In the genomic region with DNA sequence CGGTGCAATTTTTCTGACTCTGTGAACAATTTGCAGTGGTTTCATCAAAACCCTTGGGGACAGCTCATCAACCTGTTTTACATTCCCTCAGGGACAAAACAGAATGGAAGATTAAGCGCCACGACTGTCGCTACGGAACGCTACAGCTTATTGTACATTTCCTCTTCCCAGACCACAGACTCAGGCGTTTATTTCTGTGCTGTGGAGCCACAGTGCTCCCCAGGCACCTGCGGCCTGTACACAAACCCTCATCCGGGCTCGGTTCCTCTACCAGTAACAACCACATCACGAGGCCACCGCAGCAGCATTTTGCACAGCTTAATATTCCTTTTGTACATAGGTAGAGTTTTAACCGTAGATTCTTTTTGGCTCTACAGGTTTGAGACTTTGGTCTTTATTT, we compare ENCODE assay signal across 8 cellular contexts.
DNase-seq lines count a peak whose midpoint lies in the region; ATAC-seq and TF ChIP-seq lines count a peak whose summit lies in the region.

No MANE protein-coding gene starts in this region.

- no peaks in the 10 kb centered on the region for H3K9me3 Mint-ChIP-seq in CD8-positive, alpha-beta memory T cell
- H3K9me3 Mint-ChIP-seq in activated CD8-positive, alpha-beta T cell treated with anti-CD3 and anti-CD28 coated beads for 36 hours = no peaks in the 10 kb centered on the region
- no peaks in the 10 kb centered on the region for H3K9me3 Mint-ChIP-seq in stimulated activated naive CD8-positive, alpha-beta T cell treated with anti-CD3 and anti-CD28 coated beads, Interleukin-15, amount 100 ng/mL, for 72 hours

- no peaks in the 10 kb centered on the region for H3K27me3 Mint-ChIP-seq in CD8-positive, alpha-beta memory T cell
- no peaks in the 10 kb centered on the region for H3K27me3 Mint-ChIP-seq in activated CD8-positive, alpha-beta T cell treated with anti-CD3 and anti-CD28 coated beads for 36 hours
- H3K27me3 Mint-ChIP-seq in stimulated activated naive CD8-positive, alpha-beta T cell treated with anti-CD3 and anti-CD28 coated beads, Interleukin-15, amount 100 ng/mL, for 72 hours = no peaks in the 10 kb centered on the region

- H3K27me3 ChIP-seq in CD8-positive, alpha-beta memory T cell (ENCODE audit: insufficient read depth, low read length, poor library complexity, severe bottlenecking) = no peaks in the 10 kb centered on the region

- DNase-seq in CD8-positive, alpha-beta memory T cell = peak in 4 of 5 donors; percentile 2 to 71 (median 57)
- peak; percentile 70 for DNase-seq in activated CD8-positive, alpha-beta T cell treated with anti-CD3 and anti-CD28 coated beads for 36 hours
- peak in 1 of 2 donors; percentile 28 for DNase-seq in stimulated activated naive CD8-positive, alpha-beta T cell treated with anti-CD3 and anti-CD28 coated beads, Interleukin-15, amount 100 ng/mL, for 72 hours
- DNase-seq in NCI-H2029 treated with DMSO at 0.1 percent for 48 hours (lab: John Stamatoyannopoulos, UW) (no peak), dermis blood vessel endothelial cell (no peak), NCI-H748 treated with DMSO at 0.1 percent for 48 hours (lab: John Stamatoyannopoulos, UW) (no peak)

- peaks cover 23 to 25% (median 23%) of the 10 kb centered on the region in 3 donors for H3K4me1 Mint-ChIP-seq in CD8-positive, alpha-beta memory T cell
- peaks cover 35% of the 10 kb centered on the region for H3K4me1 Mint-ChIP-seq in activated CD8-positive, alpha-beta T cell treated with anti-CD3 and anti-CD28 coated beads for 36 hours (ENCODE audit: low read depth)
- peaks cover 54% of the 10 kb centered on the region for H3K4me1 Mint-ChIP-seq in stimulated activated naive CD8-positive, alpha-beta T cell treated with anti-CD3 and anti-CD28 coated beads, Interleukin-15, amount 100 ng/mL, for 72 hours

- no peak overlapping the region for H3K27ac ChIP-seq in CD8-positive, alpha-beta memory T cell (ENCODE audit: low read depth, low read length)

- H3K36me3 Mint-ChIP-seq in CD8-positive, alpha-beta memory T cell = peaks cover 0 to 1% (median 0%) of the 10 kb centered on the region in 3 donors
- no peaks in the 10 kb centered on the region for H3K36me3 Mint-ChIP-seq in activated CD8-positive, alpha-beta T cell treated with anti-CD3 and anti-CD28 coated beads for 36 hours (ENCODE audit: low read depth)

- no peaks in the 10 kb centered on the region for H3K36me3 ChIP-seq in CD8-positive, alpha-beta memory T cell (ENCODE audit: insufficient read depth, low read length)

- intact Hi-C loops in activated CD8-positive, alpha-beta T cell treated with anti-CD3 and anti-CD28 coated beads for 36 hours (cut with micrococcal nuclease) = no loop called here

- POLR2A ChIA-PET in CD8-positive, alpha-beta memory T cell (lab: Charles Lee) = interaction anchor here (1.1 to 1.2 kb wide), 3 partner anchors 431 to 490 kb away, joined by 3 to 4 read pairs (median 4); no protein-coding TSS in a partner anchor
- POLR2A ChIA-PET in activated CD8-positive, alpha-beta T cell treated with anti-CD3 and anti-CD28 coated beads for 36 hours (lab: Charles Lee) = interaction anchor here (0.8 to 1.2 kb wide), 2 partner anchors 9 to 25 kb away, joined by 3 to 4 read pairs; no protein-coding TSS in a partner anchor

- peaks cover 17% of the 10 kb centered on the region for H3K4me1 ChIP-seq in CD8-positive, alpha-beta memory T cell (ENCODE audit: insufficient read depth, low read length)

- H3K4me3 ChIP-seq in CD8-positive, alpha-beta memory T cell (ENCODE audit: low read length) = peak overlapping the region; percentile 70

- ATAC-seq in GM19452 (IDR thresholded peaks at IDR 0.05; ENCODE audit: unreplicated experiment) (peak; percentile 92), HG03439 (IDR thresholded peaks at IDR 0.05; ENCODE audit: unreplicated experiment) (peak; percentile 76)
- peak; percentile 43 for ATAC-seq in activated CD8-positive, alpha-beta T cell treated with anti-CD3 and anti-CD28 coated beads for 36 hours
- ATAC-seq in stimulated activated naive CD8-positive, alpha-beta T cell treated with anti-CD3 and anti-CD28 coated beads, Interleukin-15, amount 100 ng/mL, for 72 hours = peak; percentile 77

- CTCF ChIA-PET in CD8-positive, alpha-beta memory T cell (lab: Charles Lee) = interaction anchor here (1.0 kb wide), 1 partner anchor 24 kb away, joined by 5 read pairs; no protein-coding TSS in a partner anchor
- CTCF ChIA-PET in activated CD8-positive, alpha-beta T cell treated with anti-CD3 and anti-CD28 coated beads for 36 hours (lab: Charles Lee) = interaction anchor here (0.7 to 2.2 kb wide), 10 partner anchors 13 to 152 kb away, joined by 3 to 8 read pairs (median 4); no protein-coding TSS in a partner anchor

- H3K4me3 Mint-ChIP-seq in CD8-positive, alpha-beta memory T cell = peak overlapping the region; percentile 85 to 92 (median 90)
- H3K4me3 Mint-ChIP-seq in activated CD8-positive, alpha-beta T cell treated with anti-CD3 and anti-CD28 coated beads for 36 hours = peak overlapping the region; percentile 87
- H3K4me3 Mint-ChIP-seq in stimulated activated naive CD8-positive, alpha-beta T cell treated with anti-CD3 and anti-CD28 coated beads, Interleukin-15, amount 100 ng/mL, for 72 hours = peak overlapping the region; percentile 89 to 94

- TF ChIP-seq CTCF in activated CD8-positive, alpha-beta T cell treated with anti-CD3 and anti-CD28 coated beads for 36 hours (IDR thresholded peaks at IDR 0.05) = no peak

- H3K27ac Mint-ChIP-seq in CD8-positive, alpha-beta memory T cell = peak overlapping the region; percentile 36 to 93 (median 76)
- peak overlapping the region; percentile 94 for H3K27ac Mint-ChIP-seq in activated CD8-positive, alpha-beta T cell treated with anti-CD3 and anti-CD28 coated beads for 36 hours
- peak overlapping the region; percentile 54 to 82 for H3K27ac Mint-ChIP-seq in stimulated activated naive CD8-positive, alpha-beta T cell treated with anti-CD3 and anti-CD28 coated beads, Interleukin-15, amount 100 ng/mL, for 72 hours

- H3K9me3 ChIP-seq in CD8-positive, alpha-beta memory T cell (ENCODE audit: low read length) = no peaks in the 10 kb centered on the region

Comparison
In these comparisons a context has a peak if more than half of its experiments do, and no peak if none do; other contexts are left out.
1. DNase-seq: peak in CD8-positive, alpha-beta memory T cell (4 of 5) and activated CD8-positive, alpha-beta T cell treated with anti-CD3 and anti-CD28 coated beads for 36 hours (single experiment); none in NCI-H2029 treated with DMSO at 0.1 percent for 48 hours (single experiment), dermis blood vessel endothelial cell (single experiment) and NCI-H748 treated with DMSO at 0.1 percent for 48 hours (single experiment).
2. Peak in every context shown above with its lines, with median percentiles within 50 percentile points of each other: H3K27ac Mint-ChIP-seq, H3K4me3 Mint-ChIP-seq and ATAC-seq.